1 cellular context compared by ENCODE assay signal in the genomic region with DNA sequence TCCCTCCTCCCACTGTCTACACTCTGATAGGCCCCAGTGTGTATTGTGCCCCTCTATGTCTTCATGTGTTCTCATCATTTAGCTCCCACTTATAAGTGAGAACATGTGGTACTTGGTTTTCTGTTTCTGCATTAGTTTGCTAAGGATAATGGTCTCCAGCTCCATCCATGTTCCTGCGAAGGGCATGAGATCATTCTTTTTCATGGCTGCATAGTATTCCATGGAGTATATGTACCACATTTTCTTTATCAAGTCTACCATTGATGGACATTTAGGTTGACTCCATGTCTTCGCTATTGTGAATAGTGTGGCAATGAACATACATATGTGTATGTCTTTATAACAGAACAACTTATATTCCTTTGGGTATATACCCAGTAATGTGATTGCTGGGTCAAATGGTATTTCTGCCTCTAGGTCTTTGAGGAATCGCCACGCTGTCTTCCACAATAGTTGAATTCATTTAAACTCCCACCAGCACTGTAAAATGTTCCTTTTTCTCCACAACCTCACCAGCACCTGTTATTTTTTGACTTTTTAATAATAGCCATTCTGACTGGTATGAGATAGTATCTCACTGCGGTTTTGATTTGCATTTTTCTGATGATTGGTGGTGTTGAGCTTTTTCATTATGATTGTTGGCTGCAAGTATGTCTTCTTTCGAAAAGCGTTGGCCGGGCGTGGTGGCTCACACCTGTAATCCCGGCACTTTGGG.
TF ChIP-seq lines count a peak whose summit lies in the region.

No MANE protein-coding gene starts in this region.

TF ChIP-seq in HEK293, 187 proteins besides CTCF, POLR2A, EP300 and RAD21 (continued from another document):
- TF ChIP-seq, protein P1, sequence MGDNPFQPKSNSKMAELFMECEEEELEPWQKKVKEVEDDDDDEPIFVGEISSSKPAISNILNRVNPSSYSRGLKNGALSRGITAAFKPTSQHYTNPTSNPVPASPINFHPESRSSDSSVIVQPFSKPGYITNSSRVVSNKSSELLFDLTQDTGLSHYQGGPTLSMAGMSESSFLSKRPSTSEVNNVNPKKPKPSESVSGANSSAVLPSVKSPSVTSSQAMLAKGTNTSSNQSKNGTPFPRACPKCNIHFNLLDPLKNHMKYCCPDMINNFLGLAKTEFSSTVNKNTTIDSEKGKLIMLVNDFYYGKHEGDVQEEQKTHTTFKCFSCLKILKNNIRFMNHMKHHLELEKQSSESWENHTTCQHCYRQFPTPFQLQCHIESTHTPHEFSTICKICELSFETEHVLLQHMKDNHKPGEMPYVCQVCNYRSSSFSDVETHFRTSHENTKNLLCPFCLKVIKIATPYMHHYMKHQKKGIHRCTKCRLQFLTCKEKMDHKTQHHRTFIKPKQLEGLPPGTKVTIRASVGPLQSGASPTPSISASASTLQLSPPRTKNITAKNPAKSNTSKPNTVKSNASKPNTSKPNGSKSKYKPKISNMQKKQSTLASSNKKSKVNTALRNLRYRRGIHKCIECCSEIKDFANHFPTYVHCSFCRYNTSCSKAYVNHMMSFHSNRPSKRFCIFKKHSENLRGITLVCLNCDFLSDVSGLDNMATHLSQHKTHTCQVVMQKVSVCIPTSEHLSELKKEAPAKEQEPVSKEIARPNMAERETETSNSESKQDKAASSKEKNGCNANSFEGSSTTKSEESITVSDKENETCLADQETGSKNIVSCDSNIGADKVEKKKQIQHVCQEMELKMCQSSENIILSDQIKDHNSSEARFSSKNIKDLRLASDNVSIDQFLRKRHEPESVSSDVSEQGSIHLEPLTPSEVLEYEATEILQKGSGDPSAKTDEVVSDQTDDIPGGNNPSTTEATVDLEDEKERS (tag by site-specific recombination; IDR thresholded peaks at IDR 0.05), result peak; percentile 65; the same call in 1 of the 2 replicates
- peak; percentile 99 for TF ChIP-seq ZNF146 (tag by site-specific recombination; IDR thresholded peaks at IDR 0.05)
